Comparison of ENCODE assay signal across 23 cellular contexts in the genomic region with DNA sequence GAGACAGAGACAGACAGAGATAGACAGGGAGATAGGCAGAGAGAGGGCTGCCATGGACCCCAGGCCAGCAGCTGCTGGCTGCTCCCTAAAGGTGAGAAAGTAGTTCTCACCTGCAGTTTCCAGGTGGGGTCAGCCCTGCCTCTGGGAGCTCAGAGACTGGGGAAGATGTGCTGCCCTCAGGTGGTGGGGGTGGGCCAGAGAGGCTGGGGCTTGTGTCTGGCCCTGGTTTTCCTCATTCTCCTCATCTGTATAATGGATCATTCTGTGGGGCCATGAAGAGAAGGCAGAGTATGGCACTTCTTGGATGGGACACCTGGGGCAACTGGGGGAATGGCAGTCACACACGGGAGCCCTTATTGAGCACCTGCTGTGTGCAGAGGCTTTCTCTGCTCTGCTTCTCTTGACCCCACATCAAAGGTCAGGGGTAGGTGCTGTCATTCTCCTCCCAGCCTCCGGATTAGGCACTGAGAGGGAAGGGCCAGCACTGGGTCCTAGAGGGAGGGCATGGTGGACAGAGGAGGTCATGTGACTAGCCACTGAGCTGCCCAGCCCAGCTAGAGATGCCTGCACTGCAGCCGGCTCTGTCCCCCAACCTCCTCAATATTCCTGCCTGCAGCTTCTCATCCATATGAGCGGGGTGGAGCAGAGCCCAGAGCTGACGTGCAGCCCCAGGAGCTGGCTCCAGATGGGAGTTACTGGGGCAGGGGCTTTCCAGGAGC. TPM values are rescaled to one million over a fixed set of nuclear protein-coding genes. Genes with fewer than 3 reads are reported as not detected.
A peak's percentile ranks its signal among the peaks of the same experiment; 100 is the strongest.
DNase-seq lines count a peak whose midpoint lies in the region; ATAC-seq and TF ChIP-seq lines count a peak whose summit lies in the region.
"Had no signal": no experiment of that assay in that cellular context is flagged by ENCODE, and none has a peak within 500 bp of the region (broad histone marks: within the 10 kb centered on the region; RNA-seq: fewer than 3 reads in every experiment).

No MANE protein-coding gene starts in this region.

- H3K4me2 ChIP-seq in osteoblast (ENCODE audit: insufficient read depth, low read length), result peak overlapping the region; percentile 81

- H3K9me3 Mint-ChIP-seq in HFFc6, result no peaks in the 10 kb centered on the region
- no peaks in the 10 kb centered on the region for H3K9me3 Mint-ChIP-seq in WTC11
- H3K9me3 Mint-ChIP-seq in activated T-cell treated with anti-CD3 and anti-CD28 coated beads, Interleukin-2, amount 50 U/mL, for 4 hours, result no peaks in the 10 kb centered on the region
- H3K9me3 Mint-ChIP-seq: activated T-helper 17 cell treated with anti-CD3 and anti-CD28 coated beads, Interleukin-2, amount 50 U/mL, for 72 hours; effector memory CD8-positive, alpha-beta T cell; nephron; stimulated activated naive B cell treated with anti-CD40 and anti-IgM and Interleukin-4, amounts not matched to agents 10 μg/mL and 1 μg/mL and 100 μg/mL, for 72 hours had no signal

- no peaks in the 10 kb centered on the region for H4K20me1 ChIP-seq in osteoblast (ENCODE audit: insufficient read depth, low read length)

- H3K27me3 Mint-ChIP-seq in HFFc6 (ENCODE audit: insufficient read depth) (peaks cover 38% of the 10 kb centered on the region), WTC11 (ENCODE audit: low read depth) (no peaks in the 10 kb centered on the region)
- H3K27me3 Mint-ChIP-seq in activated T-cell treated with anti-CD3 and anti-CD28 coated beads, Interleukin-2, amount 50 U/mL, for 4 hours (ENCODE audit: low read depth), result no peaks in the 10 kb centered on the region

- no peak overlapping the region for H3K4me3 ChIP-seq in osteoblast (ENCODE audit: insufficient read depth, low read length)
- H3K4me3 ChIP-seq: Peyer's patch, upper lobe of right lung had no signal

- no peak overlapping the region; the same call in 1 of the 2 replicates for H3K27ac Mint-ChIP-seq in HFFc6
- no peak overlapping the region for H3K27ac Mint-ChIP-seq in WTC11
- H3K27ac Mint-ChIP-seq: activated T-helper 17 cell treated with anti-CD3 and anti-CD28 coated beads, Interleukin-2, amount 50 U/mL, for 72 hours; stimulated activated naive B cell treated with anti-CD40 and anti-IgM and Interleukin-4, amounts not matched to agents 10 μg/mL and 1 μg/mL and 100 μg/mL, for 72 hours had no signal

- peaks cover 9% of the 10 kb centered on the region for H3K4me1 Mint-ChIP-seq in HFFc6 (ENCODE audit: low read depth)
- peaks cover 11% of the 10 kb centered on the region for H3K4me1 Mint-ChIP-seq in WTC11
- H3K4me1 Mint-ChIP-seq in activated T-cell treated with anti-CD3 and anti-CD28 coated beads, Interleukin-2, amount 50 U/mL, for 4 hours (ENCODE audit: low read depth), result no peaks in the 10 kb centered on the region
- H3K4me1 Mint-ChIP-seq: activated T-helper 17 cell treated with anti-CD3 and anti-CD28 coated beads, Interleukin-2, amount 50 U/mL, for 72 hours had no signal

- no peaks in the 10 kb centered on the region for H3K79me2 ChIP-seq in osteoblast (ENCODE audit: insufficient read depth, low read length)

- no peaks in the 10 kb centered on the region for H3K36me3 Mint-ChIP-seq in HFFc6 (ENCODE audit: low read depth)
- no peaks in the 10 kb centered on the region for H3K36me3 Mint-ChIP-seq in WTC11
- no peaks in the 10 kb centered on the region for H3K36me3 Mint-ChIP-seq in activated T-cell treated with anti-CD3 and anti-CD28 coated beads, Interleukin-2, amount 50 U/mL, for 4 hours (ENCODE audit: insufficient read depth)
- H3K36me3 Mint-ChIP-seq: stimulated activated naive B cell treated with anti-CD40 and anti-IgM and Interleukin-4, amounts not matched to agents 10 μg/mL and 1 μg/mL and 100 μg/mL, for 72 hours had no signal

- H2AFZ ChIP-seq in osteoblast (ENCODE audit: low read length), result no peak overlapping the region

- CTCF ChIA-PET in WTC11 (lab: Charles Lee), result interaction anchor here (0.6 to 9.0 kb wide), 20 partner anchors 10 to 202 kb away, joined by 3 to 71 read pairs (median 4); a partner anchor contains a TSS

- no peaks in the 10 kb centered on the region for H3K36me3 ChIP-seq in osteoblast (ENCODE audit: insufficient read depth, low read length)
- H3K36me3 ChIP-seq: Peyer's patch, upper lobe of right lung had no signal

- peaks cover 42% of the 10 kb centered on the region for H3K4me1 ChIP-seq in osteoblast (ENCODE audit: insufficient read depth, low read length)
- H3K4me1 ChIP-seq: Peyer's patch had no signal

- H3K27ac ChIP-seq in osteoblast (ENCODE audit: low read depth, low read length), result peak overlapping the region; percentile 91
- H3K27ac ChIP-seq: Peyer's patch, upper lobe of right lung had no signal

- peak overlapping the region; percentile 49; the same call in 1 of the 2 replicates for H3K4me3 Mint-ChIP-seq in HFFc6
- no peak overlapping the region for H3K4me3 Mint-ChIP-seq in WTC11
- no peak overlapping the region for H3K4me3 Mint-ChIP-seq in activated T-cell treated with anti-CD3 and anti-CD28 coated beads, Interleukin-2, amount 50 U/mL, for 4 hours
- H3K4me3 Mint-ChIP-seq: activated T-helper 17 cell treated with anti-CD3 and anti-CD28 coated beads, Interleukin-2, amount 50 U/mL, for 72 hours; effector memory CD8-positive, alpha-beta T cell; stimulated activated naive B cell treated with anti-CD40 and anti-IgM and Interleukin-4, amounts not matched to agents 10 μg/mL and 1 μg/mL and 100 μg/mL, for 72 hours had no signal

- no peak for TF ChIP-seq CTCF in HFFc6 (IDR thresholded peaks at IDR 0.05)
- TF ChIP-seq CTCF in WTC11 (IDR thresholded peaks at IDR 0.05), result no peak
- no peak for TF ChIP-seq CTCF in osteoblast (IDR thresholded peaks at IDR 0.05; ENCODE audit: extremely low read depth, low read depth, low read length)

- no peaks in the 10 kb centered on the region for H3K27me3 ChIP-seq in osteoblast (ENCODE audit: insufficient read depth, low read length)
- H3K27me3 ChIP-seq: Peyer's patch, upper lobe of right lung had no signal

- DNase-seq in NCI-H748 (lab: John Stamatoyannopoulos, UW; ENCODE audit: unreplicated experiment) (peak; percentile 32), NCI-H748 treated with DMSO at 0.1 percent for 48 hours (lab: John Stamatoyannopoulos, UW) (no peak), HFFc6 (no peak), WTC11 (ENCODE audit: low spot score) (peak; percentile 58), osteoblast (ENCODE audit: insufficient read length, low spot score, missing footprints) (peak; percentile 32)
- DNase-seq in activated T-cell treated with anti-CD3 and anti-CD28 coated beads, Interleukin-2, amount 50 U/mL, for 4 hours, result no peak
- DNase-seq: 8988T; amygdala; C1 segment of cervical spinal cord; DMS153; effector memory CD8-positive, alpha-beta T cell; mesenchymal stem cell; NCI-H2107; NCI-H524; stimulated activated CD4-positive, alpha-beta T cell treated with anti-CD3 and anti-CD28 coated beads, Interleukin-12 subunit alpha, Interleukin-12 subunit beta, amount 100 ng/mL, for 4 hours; stimulated activated naive B cell treated with anti-CD40 and anti-IgM and Interleukin-4, amounts not matched to agents 10 μg/mL and 1 μg/mL and 100 μg/mL, for 72 hours; upper lobe of right lung had no signal

- H3K9me3 ChIP-seq in osteoblast (ENCODE audit: low read depth, low read length), result no peaks in the 10 kb centered on the region
- H3K9me3 ChIP-seq: Peyer's patch, upper lobe of right lung had no signal

- POLR2A ChIA-PET in WTC11 (lab: Charles Lee), result interaction anchor here (0.6 kb wide), 1 partner anchor 84 kb away, joined by 4 read pairs; no protein-coding TSS in a partner anchor

- ATAC-seq in WTC11, result peak; percentile 76
- no peak for ATAC-seq in HG02870 (IDR thresholded peaks at IDR 0.05; ENCODE audit: unreplicated experiment)
- no peak for ATAC-seq in activated T-cell treated with anti-CD3 and anti-CD28 coated beads, Interleukin-2, amount 50 U/mL, for 4 hours
- no peak for ATAC-seq in GM21381 (IDR thresholded peaks at IDR 0.05; ENCODE audit: unreplicated experiment)
- ATAC-seq: activated T-helper 17 cell treated with anti-CD3 and anti-CD28 coated beads, Interleukin-2, amount 50 U/mL, for 72 hours; effector memory CD8-positive, alpha-beta T cell; stimulated activated naive B cell treated with anti-CD40 and anti-IgM and Interleukin-4, amounts not matched to agents 10 μg/mL and 1 μg/mL and 100 μg/mL, for 72 hours; upper lobe of right lung had no signal

TF ChIP-seq in WTC11, 78 proteins besides CTCF, POLR2A, EP300 and RAD21 (continues in another document):
- TF ChIP-seq, protein P1, sequence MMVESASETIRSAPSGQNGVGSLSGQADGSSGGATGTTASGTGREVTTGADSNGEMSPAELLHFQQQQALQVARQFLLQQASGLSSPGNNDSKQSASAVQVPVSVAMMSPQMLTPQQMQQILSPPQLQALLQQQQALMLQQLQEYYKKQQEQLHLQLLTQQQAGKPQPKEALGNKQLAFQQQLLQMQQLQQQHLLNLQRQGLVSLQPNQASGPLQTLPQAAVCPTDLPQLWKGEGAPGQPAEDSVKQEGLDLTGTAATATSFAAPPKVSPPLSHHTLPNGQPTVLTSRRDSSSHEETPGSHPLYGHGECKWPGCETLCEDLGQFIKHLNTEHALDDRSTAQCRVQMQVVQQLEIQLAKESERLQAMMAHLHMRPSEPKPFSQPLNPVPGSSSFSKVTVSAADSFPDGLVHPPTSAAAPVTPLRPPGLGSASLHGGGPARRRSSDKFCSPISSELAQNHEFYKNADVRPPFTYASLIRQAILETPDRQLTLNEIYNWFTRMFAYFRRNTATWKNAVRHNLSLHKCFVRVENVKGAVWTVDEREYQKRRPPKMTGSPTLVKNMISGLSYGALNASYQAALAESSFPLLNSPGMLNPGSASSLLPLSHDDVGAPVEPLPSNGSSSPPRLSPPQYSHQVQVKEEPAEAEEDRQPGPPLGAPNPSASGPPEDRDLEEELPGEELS (CRISPR knock-in tag; IDR thresholded peaks at IDR 0.05), result no peak
- TF ChIP-seq ETV6 (CRISPR knock-in tag; IDR thresholded peaks at IDR 0.05) (no peak), OVOL2 (CRISPR knock-in tag; IDR thresholded peaks at IDR 0.05; ENCODE audit: borderline replicate concordance) (no peak)

RNA-seq across cellular contexts. Expression of a gene that starts 4.1 kb away (rescaled TPM):
- not detected for total RNA-seq in HFFc6 (2021; fragmentation: NEBNext Ultra II Directional; extraction: Animal tissue kit (Norgen Biotek cat#: 25700))
- total RNA-seq in WTC11 (2021) (0.20 to 0.32 TPM (median 0.25 TPM) in 3 replicates), osteoblast (under 0.01 TPM in 2 replicates)
- not detected for total RNA-seq in activated T-cell treated with anti-CD3 and anti-CD28 coated beads, Interleukin-2, amount 50 U/mL, for 4 hours
- total RNA-seq: activated CD8-positive, alpha-beta memory T cell treated with anti-CD3 and anti-CD28 coated beads for 36 hours had no signal

Comparison
In these comparisons a context has a peak if more than half of its experiments do, and no peak if none do; other contexts are left out.
1. DNase-seq: peak in NCI-H748 (single experiment), WTC11 (single experiment) and osteoblast (single experiment); none in NCI-H748 treated with DMSO at 0.1 percent for 48 hours (single experiment), HFFc6 (single experiment) and activated T-cell treated with anti-CD3 and anti-CD28 coated beads, Interleukin-2, amount 50 U/mL, for 4 hours (single experiment).